In the genomic region with DNA sequence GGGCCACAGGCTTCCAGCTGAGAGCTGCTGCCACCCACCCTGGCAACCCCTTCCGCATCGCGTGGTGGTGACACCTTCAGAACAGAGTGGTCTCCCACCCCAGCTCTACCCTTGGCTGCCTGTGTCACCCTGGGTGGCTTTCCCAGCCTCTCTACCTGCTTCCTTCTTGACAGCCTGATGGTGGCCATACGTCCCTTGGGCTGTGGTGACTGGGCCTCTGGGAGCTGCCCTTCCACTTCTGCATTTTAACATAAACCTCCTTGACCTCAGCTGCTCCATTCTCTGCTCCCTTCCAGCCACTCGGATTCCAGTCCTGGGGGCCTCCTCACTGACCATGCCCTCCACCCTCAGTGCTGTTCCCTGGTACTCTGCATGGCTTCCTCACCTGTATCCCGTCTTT, we compare ENCODE assay signal across 1 cellular context.
A peak's percentile ranks its signal among the peaks of the same experiment; 100 is the strongest.
TF ChIP-seq lines count a peak whose summit lies in the region.

No MANE protein-coding gene starts in this region.

TF ChIP-seq in K562, 482 proteins besides CTCF, POLR2A, EP300 and RAD21:
- TF ChIP-seq USF1 (CRISPR knock-in tag; IDR thresholded peaks at IDR 0.05) (no peak), SPI1 (IDR thresholded peaks at IDR 0.05; ENCODE audit: borderline replicate concordance, low read depth, low read length) (peak; percentile 60; the same call in 1 of the 2 replicates)
